Comparison of ENCODE assay signal across 8 cellular contexts in genomic region chr22:37676691-37677627, GRCh38. TPM values are rescaled to one million over a fixed set of nuclear protein-coding genes. Genes with fewer than 3 reads are reported as not detected.
DNase-seq lines count a peak whose midpoint lies in the region; ATAC-seq and TF ChIP-seq lines count a peak whose summit lies in the region.

No MANE protein-coding gene starts in this region.

- H3K9me2 ChIP-seq in SK-N-SH = no peaks in the 10 kb centered on the region

- no peaks in the 10 kb centered on the region for H3K27me3 Mint-ChIP-seq in CD4-positive, alpha-beta memory T cell
- H3K27me3 Mint-ChIP-seq in activated naive CD4-positive, alpha-beta T cell treated with anti-CD3 and anti-CD28 coated beads, Interleukin-2, amount 50 U/mL, for 24 hours = no peaks in the 10 kb centered on the region

- TF ChIP-seq RAD21 in Ishikawa (IDR thresholded peaks at IDR 0.05; ENCODE audit: low read depth) (no peak), SK-N-SH (IDR thresholded peaks at IDR 0.05; ENCODE audit: low read length) (no peak)

- peaks cover 48% of the 10 kb centered on the region for H3K4me1 ChIP-seq in CD4-positive, alpha-beta memory T cell (ENCODE audit: insufficient read depth, low read length)
- peaks cover 16 to 22% of the 10 kb centered on the region in 2 experiments; a peak in 2 of 4 replicates for H3K4me1 ChIP-seq in SK-N-SH (ENCODE audit: control insufficient read depth in 1 of 2, insufficient read depth in 2 of 2, low read depth in 1 of 2, low read length in 1 of 2)
- peaks cover 3% of the 10 kb centered on the region for H3K4me1 ChIP-seq in cardiac muscle cell (ENCODE audit: low read depth)
- H3K4me1 ChIP-seq in tibial nerve = peaks cover 7 to 91% (median 47%) of the 10 kb centered on the region in 4 donors

- H3K4me1 Mint-ChIP-seq in CD4-positive, alpha-beta memory T cell = peaks cover 29 to 79% (median 45%) of the 10 kb centered on the region in 4 donors
- H3K4me1 Mint-ChIP-seq in activated naive CD4-positive, alpha-beta T cell treated with anti-CD3 and anti-CD28 coated beads, Interleukin-2, amount 50 U/mL, for 24 hours = peaks cover 58% of the 10 kb centered on the region

- 6% methylated on average over 25 of the region's 46 CpGs for WGBS in SK-N-SH (ENCODE audit: low lambda C conversion rate)
- WGBS in tibial nerve, 2 donors = 1 to 3% methylated on average over 24 to 36 of the region's 46 CpGs

- peaks cover 0 to 10% of the 10 kb centered on the region in 2 donors for H3K36me3 Mint-ChIP-seq in CD4-positive, alpha-beta memory T cell
- no peaks in the 10 kb centered on the region for H3K36me3 Mint-ChIP-seq in activated naive CD4-positive, alpha-beta T cell treated with anti-CD3 and anti-CD28 coated beads, Interleukin-2, amount 50 U/mL, for 24 hours

- peak overlapping the region; percentile 88 to 99 (median 94) for H3K4me3 Mint-ChIP-seq in CD4-positive, alpha-beta memory T cell
- peak overlapping the region; percentile 91 for H3K4me3 Mint-ChIP-seq in activated naive CD4-positive, alpha-beta T cell treated with anti-CD3 and anti-CD28 coated beads, Interleukin-2, amount 50 U/mL, for 24 hours

- CTCF ChIA-PET in CD4-positive, alpha-beta memory T cell (lab: Charles Lee; ENCODE audit: partially characterized antibody) = interaction anchor here (10.9 to 22.7 kb wide), 3 partner anchors 17 to 69 kb away, joined by 136 to 558 read pairs (median 181); partner anchors contain the start of genes GGA1, PDXP and SH3BP1
- CTCF ChIA-PET in SK-N-SH (lab: Yijun Ruan, JAX) = interaction anchor here (0.9 to 44.3 kb wide), 4 partner anchors 9 to 131 kb away, joined by 3 to 898 read pairs (median 4); partner anchors contain the start of genes GCAT, NOL12 and SH3BP1

- peak; percentile 44 for ATAC-seq in GM21381 (IDR thresholded peaks at IDR 0.05; ENCODE audit: unreplicated experiment)

- intact Hi-C loops in CD4-positive, alpha-beta memory T cell (cut with micrococcal nuclease) = loop anchor here (1.0 kb wide), 3 partner anchors 19 to 69 kb away; partner anchors contain the start of genes GGA1 and PDXP

- peak overlapping the region; percentile 96 to 100 (median 100) for H3K27ac Mint-ChIP-seq in CD4-positive, alpha-beta memory T cell
- peak overlapping the region; percentile 96 for H3K27ac Mint-ChIP-seq in activated naive CD4-positive, alpha-beta T cell treated with anti-CD3 and anti-CD28 coated beads, Interleukin-2, amount 50 U/mL, for 24 hours

- H3K36me3 ChIP-seq in CD4-positive, alpha-beta memory T cell (ENCODE audit: insufficient read depth, low read length) = no peaks in the 10 kb centered on the region
- H3K36me3 ChIP-seq in SK-N-SH (replicated peaks in 1 of 2; ENCODE audit: control insufficient read depth in 1 of 2, insufficient read depth in 2 of 2, low read length in 1 of 2) = peaks cover 17 to 29% of the 10 kb centered on the region in 2 experiments
- H3K36me3 ChIP-seq in cardiac muscle cell = no peaks in the 10 kb centered on the region
- peaks cover 0 to 24% (median 0%) of the 10 kb centered on the region in 3 donors for H3K36me3 ChIP-seq in tibial nerve

- H3F3A ChIP-seq in SK-N-SH (replicated peaks; ENCODE audit: insufficient read depth) = peaks cover 69% of the 10 kb centered on the region

- H3K4me2 ChIP-seq in SK-N-SH = peak overlapping the region; percentile 98

- H2AFZ ChIP-seq in SK-N-SH (ENCODE audit: low read depth) = no peak overlapping the region

- H4K20me1 ChIP-seq in SK-N-SH (ENCODE audit: insufficient read depth) = peaks cover 45% of the 10 kb centered on the region

- H3K79me2 ChIP-seq in SK-N-SH (ENCODE audit: insufficient read depth) = peaks cover 37% of the 10 kb centered on the region

- H3K9me3 Mint-ChIP-seq in CD4-positive, alpha-beta memory T cell = no peaks in the 10 kb centered on the region
- no peaks in the 10 kb centered on the region for H3K9me3 Mint-ChIP-seq in activated naive CD4-positive, alpha-beta T cell treated with anti-CD3 and anti-CD28 coated beads, Interleukin-2, amount 50 U/mL, for 24 hours

- no peaks in the 10 kb centered on the region for H3K27me3 ChIP-seq in CD4-positive, alpha-beta memory T cell (ENCODE audit: insufficient read depth, low read length)
- no peaks in the 10 kb centered on the region for H3K27me3 ChIP-seq in SK-N-SH (ENCODE audit: insufficient read depth)
- H3K27me3 ChIP-seq in cardiac muscle cell = no peaks in the 10 kb centered on the region
- no peaks in the 10 kb centered on the region for H3K27me3 ChIP-seq in tibial nerve

- H3K27ac ChIP-seq in CD4-positive, alpha-beta memory T cell (ENCODE audit: low read depth, low read length) = peak overlapping the region; percentile 87
- H3K27ac ChIP-seq in SK-N-SH (ENCODE audit: low read depth in 2 of 2, low read length in 1 of 2) (peak overlapping the region; percentile 94), cardiac muscle cell (no peak overlapping the region), tibial nerve (peak overlapping the region; percentile 80 to 97 (median 93))

- TF ChIP-seq POLR2A in tibial nerve (IDR thresholded peaks at IDR 0.05) = peak in 1 of 2 donors; percentile 36

- H3K9ac ChIP-seq in SK-N-SH = peak overlapping the region; percentile 94

- TF ChIP-seq EP300 in Ishikawa (IDR thresholded peaks at IDR 0.05; ENCODE audit: borderline replicate concordance) (peak; percentile 58; the same call in 1 of the 2 replicates), SK-N-SH (IDR thresholded peaks at IDR 0.05; ENCODE audit: borderline replicate concordance in 1 of 2, low read depth in 1 of 2, low read length in 1 of 2) (peak; percentile 49 to 84; a peak in 3 of 4 replicates), tibial nerve (IDR thresholded peaks at IDR 0.05) (peak in 1 of 2 donors; percentile 67)

- no peaks in the 10 kb centered on the region for H3K9me3 ChIP-seq in CD4-positive, alpha-beta memory T cell (ENCODE audit: control insufficient read depth in 1 of 2, low read length in 2 of 2)
- no peaks in the 10 kb centered on the region for H3K9me3 ChIP-seq in SK-N-SH
- H3K9me3 ChIP-seq in cardiac muscle cell (ENCODE audit: low read depth) = no peaks in the 10 kb centered on the region
- no peaks in the 10 kb centered on the region for H3K9me3 ChIP-seq in tibial nerve

- H3K4me3 ChIP-seq in CD4-positive, alpha-beta memory T cell (ENCODE audit: low read length in 2 of 2) = peak overlapping the region; percentile 62 to 95
- H3K4me3 ChIP-seq in SK-N-SH (ENCODE audit: low read depth in 2 of 2, low read length in 1 of 2) (peak overlapping the region; percentile 64 to 92), cardiac muscle cell (peak overlapping the region; percentile 35), tibial nerve (peak overlapping the region; percentile 46 to 77 (median 64))

- peak; percentile 92 to 97 (median 93) for DNase-seq in CD4-positive, alpha-beta memory T cell
- DNase-seq in SK-N-SH (peak; percentile 91), cardiac muscle cell (ENCODE audit: low read depth in 1 of 2, low spot score in 1 of 2) (peak; percentile 60 to 98), pons (ENCODE audit: low spot score) (peak; percentile 56), tibial nerve (ENCODE audit: low spot score in 2 of 2) (peak; percentile 74 to 85)

- POLR2A ChIA-PET in CD4-positive, alpha-beta memory T cell (lab: Charles Lee; ENCODE audit: partially characterized antibody) = interaction anchor here (1.2 to 12.9 kb wide), 9 partner anchors 7 to 85 kb away, joined by 3 to 348 read pairs (median 57); partner anchors contain the start of genes GGA1, NOL12, PDXP and SH3BP1
- POLR2A ChIA-PET in SK-N-SH (lab: Yijun Ruan, JAX) = interaction anchor here (1.0 to 4.5 kb wide), 2 partner anchors 9 to 19 kb away, joined by 5 to 28 read pairs; partner anchors contain the start of genes NOL12 and PDXP

- TF ChIP-seq CTCF in SK-N-SH (IDR thresholded peaks at IDR 0.05) (no peak), cardiac muscle cell (IDR thresholded peaks at IDR 0.05; ENCODE audit: low read depth, low read length) (no peak), tibial nerve (IDR thresholded peaks at IDR 0.05) (no peak)

RNA-seq across cellular contexts. Expression of gene LGALS1, which starts 1.5 kb away (rescaled TPM):
- 10 to 100 TPM; 64.8 to 68.7 TPM for total RNA-seq in CD4-positive, alpha-beta memory T cell
- polyA plus RNA-seq in CD4-positive, alpha-beta memory T cell = 100 to 1,000 TPM; 315 to 358 TPM
- polyA plus RNA-seq in SK-N-SH (2012; rRNA removed) (9,680 and 12,045 TPM in 2 replicates), cardiac muscle cell (8.1 and 37.3 TPM in 2 replicates)
- 4,725 and 6,471 TPM in 2 replicates for polyA plus RNA-seq in SK-N-SH (2012; cell fraction: cytosol; rRNA removed)
- 4,064 and 4,989 TPM in 2 replicates for polyA plus RNA-seq in SK-N-SH (2012; cell fraction: nucleus; rRNA removed)
- total RNA-seq in cardiac muscle cell (6.6 and 24.5 TPM in 2 replicates), tibial nerve (1,000 to 10,000 TPM; 1,362 to 3,592 (median 2,463) TPM)

RNA-seq across cellular contexts. Expression of gene NOL12, which starts 9.2 kb away (rescaled TPM):
- total RNA-seq in CD4-positive, alpha-beta memory T cell = 10 to 100 TPM; 50.3 to 52.0 TPM
- polyA plus RNA-seq in CD4-positive, alpha-beta memory T cell = 10 to 100 TPM; 38.8 to 51.6 TPM
- polyA plus RNA-seq in SK-N-SH (2012; rRNA removed) (48.2 and 52.2 TPM in 2 replicates), cardiac muscle cell (21.9 and 34.2 TPM in 2 replicates)
- polyA plus RNA-seq in SK-N-SH (2012; cell fraction: cytosol; rRNA removed) = 40.0 and 45.5 TPM in 2 replicates
- 141 and 151 TPM in 2 replicates for polyA plus RNA-seq in SK-N-SH (2012; cell fraction: nucleus; rRNA removed)
- total RNA-seq in cardiac muscle cell (36.0 and 38.3 TPM in 2 replicates), tibial nerve (10 to 100 TPM; 24.1 to 39.5 (median 31.2) TPM)

RNA-seq across cellular contexts. Expression of gene PDXP, which starts 18.4 kb away (rescaled TPM):
- 1 to 10 TPM; 7.3 to 9.8 TPM for total RNA-seq in CD4-positive, alpha-beta memory T cell
- polyA plus RNA-seq in CD4-positive, alpha-beta memory T cell = 1 to 10 TPM in 1 of 2 donors, under 1 TPM in 1; 0.38 to 7.1 TPM
- polyA plus RNA-seq in SK-N-SH (2012; rRNA removed) (22.5 and 24.5 TPM in 2 replicates), cardiac muscle cell (88.0 and 117 TPM in 2 replicates)
- 13.3 and 20.5 TPM in 2 replicates for polyA plus RNA-seq in SK-N-SH (2012; cell fraction: cytosol; rRNA removed)
- polyA plus RNA-seq in SK-N-SH (2012; cell fraction: nucleus; rRNA removed) = 7.5 and 7.9 TPM in 2 replicates
- total RNA-seq in cardiac muscle cell (48.5 and 62.5 TPM in 2 replicates), tibial nerve (10 to 100 TPM; 14.7 to 19.7 (median 16.2) TPM)

RNA-seq across cellular contexts. Expression of gene TRIOBP, which starts 19.9 kb away (rescaled TPM):
- 10 to 100 TPM; 25.8 to 26.1 TPM for total RNA-seq in CD4-positive, alpha-beta memory T cell
- polyA plus RNA-seq in CD4-positive, alpha-beta memory T cell = 10 to 100 TPM in 1 of 2 donors, 1 to 10 TPM in 1; 9.2 to 13.0 TPM
- polyA plus RNA-seq in SK-N-SH (2012; rRNA removed) = 43.6 and 47.3 TPM in 2 replicates
- 23.6 and 36.7 TPM in 2 replicates for polyA plus RNA-seq in SK-N-SH (2012; cell fraction: cytosol; rRNA removed)
- polyA plus RNA-seq in SK-N-SH (2012; cell fraction: nucleus; rRNA removed) = 51.7 and 58.8 TPM in 2 replicates
- total RNA-seq in cardiac muscle cell = 160 and 202 TPM in 2 replicates
- polyA plus RNA-seq in cardiac muscle cell = 150 and 191 TPM in 2 replicates
- 100 to 1,000 TPM; 140 to 160 (median 151) TPM for total RNA-seq in tibial nerve

RNA-seq across cellular contexts. Expression of gene SH3BP1, which starts 37.5 kb away (rescaled TPM):
- total RNA-seq in CD4-positive, alpha-beta memory T cell = 10 to 100 TPM; 84.0 to 89.2 TPM
- polyA plus RNA-seq in CD4-positive, alpha-beta memory T cell = 10 to 100 TPM; 17.6 to 30.3 TPM
- polyA plus RNA-seq in SK-N-SH (2012; rRNA removed) = 8.6 and 8.9 TPM in 2 replicates
- 5.9 and 10.2 TPM in 2 replicates for polyA plus RNA-seq in SK-N-SH (2012; cell fraction: cytosol; rRNA removed)
- 28.2 and 29.7 TPM in 2 replicates for polyA plus RNA-seq in SK-N-SH (2012; cell fraction: nucleus; rRNA removed)
- total RNA-seq in cardiac muscle cell = 24.3 and 51.9 TPM in 2 replicates
- 15.0 and 20.7 TPM in 2 replicates for polyA plus RNA-seq in cardiac muscle cell
- 10 to 100 TPM in 2 of 4 donors, 1 to 10 TPM in 2; 7.5 to 19.8 (median 13.9) TPM for total RNA-seq in tibial nerve

Comparison
In these comparisons a context has a peak if more than half of its experiments do, and no peak if none do; other contexts are left out.
1. RNA of gene LGALS1, which starts 1.5 kb away (total RNA-seq): 1,362 to 3,592 TPM in tibial nerve; 64.8 to 68.7 TPM in CD4-positive, alpha-beta memory T cell and 6.6 to 24.5 TPM in cardiac muscle cell; every median in the first group is over 10 times any median in the second.
2. Peak in every context shown above with its lines, with median percentiles within 50 percentile points of each other: DNase-seq and H3K4me3 ChIP-seq.